In the genomic region with DNA sequence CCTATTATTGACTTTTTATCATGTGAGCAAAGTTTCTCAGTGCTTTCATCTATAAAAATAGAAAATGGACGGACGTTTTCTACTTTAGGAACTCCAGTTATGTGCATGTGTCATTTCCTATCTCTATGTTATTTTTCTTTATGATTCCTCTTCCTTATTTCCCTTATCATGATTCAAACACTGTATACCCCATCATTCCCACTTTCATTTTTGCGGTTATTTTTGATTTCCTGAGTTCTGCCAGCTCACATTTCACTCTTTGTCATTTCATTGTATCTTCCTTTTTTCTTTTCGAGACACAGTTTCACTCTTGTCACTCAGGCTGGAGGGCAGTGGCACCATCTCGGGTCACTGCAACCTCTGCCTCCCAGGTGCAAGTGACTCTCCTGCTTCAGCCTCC, we compare ENCODE assay signal across 17 cellular contexts. TPM values are rescaled to one million over a fixed set of nuclear protein-coding genes. Genes with fewer than 3 reads are reported as not detected.
A peak's percentile ranks its signal among the peaks of the same experiment; 100 is the strongest.
DNase-seq lines count a peak whose midpoint lies in the region; ATAC-seq and TF ChIP-seq lines count a peak whose summit lies in the region.
"Had no signal": no experiment of that assay in that cellular context is flagged by ENCODE, and none has a peak within 500 bp of the region (broad histone marks: within the 10 kb centered on the region; RNA-seq: fewer than 3 reads in every experiment).

No MANE protein-coding gene starts in this region.

- no peak overlapping the region for H3K4ac ChIP-seq in IMR-90 (ENCODE audit: low read depth, low read length)

- TF ChIP-seq RAD21 in IMR-90 (IDR thresholded peaks at IDR 0.05; ENCODE audit: low read length): no peak

- dilution Hi-C loops in IMR-90 (cut with HindIII; ENCODE audit: low sequenced_read_pairs, unreplicated experiment): no loop called here

- no peak overlapping the region for H4K8ac ChIP-seq in IMR-90 (ENCODE audit: low read depth in 2 of 2, low read length in 2 of 2)

- no peak overlapping the region for H3K14ac ChIP-seq in IMR-90 (replicated peaks; ENCODE audit: low read depth, low read length)

- H2BK120ac ChIP-seq in IMR-90 (ENCODE audit: low read depth, low read length): no peak overlapping the region

- H3K79me1 ChIP-seq in IMR-90 (ENCODE audit: low read depth in 1 of 2, low read length in 2 of 2): no peaks in the 10 kb centered on the region; a peak in 1 of 4 replicates

- peak; percentile 35 for ATAC-seq in activated CD4-positive, alpha-beta T cell treated with anti-CD3 and anti-CD28 coated beads for 36 hours
- ATAC-seq in IMR-90 (ENCODE audit: low read depth) (0 out of 2 replicates have a peak, but pooled peaks have one; percentile 12), HG03439 (IDR thresholded peaks at IDR 0.05; ENCODE audit: unreplicated experiment) (no peak)
- no peak for ATAC-seq in activated naive CD8-positive, alpha-beta T cell treated with anti-CD3 and anti-CD28 coated beads, Interleukin-2, amount 10 ng/mL, durations not matched to agents 7 days and 5 days (ENCODE audit: low read depth)
- no peak for ATAC-seq in natural killer cell treated with Interleukin-12 subunit alpha and Interleukin-12 subunit beta and Interleukin-15 and Interleukin-18, amount 100 ng/mL, for 72 hours

- H2BK5ac ChIP-seq in IMR-90 (ENCODE audit: low read depth, low read length, poor library complexity, severe bottlenecking): no peak overlapping the region

- no peaks in the 10 kb centered on the region for H3K9me3 ChIP-seq in IMR-90 (ENCODE audit: control insufficient read depth, insufficient read depth, low read length)
- H3K9me3 ChIP-seq: MG63, testis had no signal

- no peaks in the 10 kb centered on the region for H3K27me3 Mint-ChIP-seq in activated CD4-positive, alpha-beta T cell treated with anti-CD3 and anti-CD28 coated beads for 36 hours
- peaks cover 2% of the 10 kb centered on the region for H3K27me3 Mint-ChIP-seq in activated CD4-positive, alpha-beta T cell treated with anti-CD3 and anti-CD28 coated beads, Interleukin-2, amount 10 ng/mL, durations not matched to agents 24 days and 14 days
- peaks cover 6% of the 10 kb centered on the region for H3K27me3 Mint-ChIP-seq in activated naive CD8-positive, alpha-beta T cell treated with anti-CD3 and anti-CD28 coated beads, Interleukin-2, amount 10 ng/mL, durations not matched to agents 7 days and 5 days
- peaks cover 2 to 7% of the 10 kb centered on the region in 2 donors for H3K27me3 Mint-ChIP-seq in natural killer cell treated with Interleukin-12 subunit alpha and Interleukin-12 subunit beta and Interleukin-15 and Interleukin-18, amount 100 ng/mL, for 72 hours

- POLR2A ChIA-PET in activated CD4-positive, alpha-beta T cell treated with anti-CD3 and anti-CD28 coated beads for 36 hours (lab: Charles Lee): no interaction called here
- POLR2A ChIA-PET in IMR-90 (lab: Charles Lee; ENCODE audit: unreplicated experiment): interaction anchor here (0.7 kb wide), 1 partner anchor 14 kb away, joined by 3 read pairs; no protein-coding TSS in a partner anchor
- POLR2A ChIA-PET in activated naive CD8-positive, alpha-beta T cell treated with anti-CD3 and anti-CD28 coated beads, Interleukin-2, amount 10 ng/mL, durations not matched to agents 7 days and 5 days (lab: Charles Lee): no interaction called here

- H4K5ac ChIP-seq in IMR-90 (ENCODE audit: low read depth, low read length): no peak overlapping the region

- peak overlapping the region; percentile 8 for H3K27ac Mint-ChIP-seq in activated CD4-positive, alpha-beta T cell treated with anti-CD3 and anti-CD28 coated beads for 36 hours
- H3K27ac Mint-ChIP-seq in activated CD4-positive, alpha-beta T cell treated with anti-CD3 and anti-CD28 coated beads, Interleukin-2, amount 10 ng/mL, durations not matched to agents 24 days and 14 days: no peak overlapping the region
- peak overlapping the region; percentile 32 for H3K27ac Mint-ChIP-seq in activated naive CD8-positive, alpha-beta T cell treated with anti-CD3 and anti-CD28 coated beads, Interleukin-2, amount 10 ng/mL, durations not matched to agents 7 days and 5 days
- peak overlapping the region; percentile 7 to 25 for H3K27ac Mint-ChIP-seq in natural killer cell treated with Interleukin-12 subunit alpha and Interleukin-12 subunit beta and Interleukin-15 and Interleukin-18, amount 100 ng/mL, for 72 hours

- intact Hi-C loops in activated CD4-positive, alpha-beta T cell treated with anti-CD3 and anti-CD28 coated beads for 36 hours (cut with DNase I, micrococcal nuclease): no loop called here
- intact Hi-C loops in activated CD4-positive, alpha-beta T cell treated with anti-CD3 and anti-CD28 coated beads, Interleukin-2, amount 10 ng/mL, durations not matched to agents 24 days and 14 days (cut with micrococcal nuclease): no loop called here
- intact Hi-C loops in IMR-90 (cut with micrococcal nuclease): no loop called here

- no peaks in the 10 kb centered on the region for H3K9me1 ChIP-seq in IMR-90 (ENCODE audit: insufficient read depth, low read length)

- H3K36me3 Mint-ChIP-seq in activated CD4-positive, alpha-beta T cell treated with anti-CD3 and anti-CD28 coated beads for 36 hours (ENCODE audit: low read depth): peaks cover 29% of the 10 kb centered on the region
- peaks cover 29% of the 10 kb centered on the region for H3K36me3 Mint-ChIP-seq in activated CD4-positive, alpha-beta T cell treated with anti-CD3 and anti-CD28 coated beads, Interleukin-2, amount 10 ng/mL, durations not matched to agents 24 days and 14 days (ENCODE audit: low read depth)
- H3K36me3 Mint-ChIP-seq in activated naive CD8-positive, alpha-beta T cell treated with anti-CD3 and anti-CD28 coated beads, Interleukin-2, amount 10 ng/mL, durations not matched to agents 7 days and 5 days: peaks cover 21% of the 10 kb centered on the region
- H3K36me3 Mint-ChIP-seq in natural killer cell treated with Interleukin-12 subunit alpha and Interleukin-12 subunit beta and Interleukin-15 and Interleukin-18, amount 100 ng/mL, for 72 hours: peaks cover 10% of the 10 kb centered on the region

- BruUV-seq in IMR-90 (replicated peaks; lab: Mats Ljungman, UMichigan): no TSS peak

- no peak overlapping the region for H3K4me3 ChIP-seq in IMR-90 (ENCODE audit: insufficient read depth, low read depth, low read length)
- H3K4me3 ChIP-seq: MG63, smooth muscle cell, testis had no signal

- H4K20me1 ChIP-seq in IMR-90 (ENCODE audit: insufficient read depth, low read length): no peaks in the 10 kb centered on the region

- WGBS in IMR-90 (ENCODE audit: extremely low coverage in 2 of 2, insufficient read length in 1 of 2), 2 experiments: 80% methylated on average over 1 of the region's 5 CpGs; no CpG with 5 or more reads in 1 of the 2 experiments

- H4K91ac ChIP-seq in IMR-90 (ENCODE audit: insufficient read depth, low read depth, low read length): no peak overlapping the region

- no peak for TF ChIP-seq POLR2A in IMR-90 (IDR thresholded peaks at IDR 0.05; ENCODE audit: low read depth, low read length)

- no peak overlapping the region for H3K18ac ChIP-seq in IMR-90 (ENCODE audit: low read depth, low read length)

- H3K9me3 Mint-ChIP-seq in activated CD4-positive, alpha-beta T cell treated with anti-CD3 and anti-CD28 coated beads for 36 hours (ENCODE audit: low read depth): no peaks in the 10 kb centered on the region
- H3K9me3 Mint-ChIP-seq in activated CD4-positive, alpha-beta T cell treated with anti-CD3 and anti-CD28 coated beads, Interleukin-2, amount 10 ng/mL, durations not matched to agents 24 days and 14 days: no peaks in the 10 kb centered on the region
- H3K9me3 Mint-ChIP-seq in activated naive CD8-positive, alpha-beta T cell treated with anti-CD3 and anti-CD28 coated beads, Interleukin-2, amount 10 ng/mL, durations not matched to agents 7 days and 5 days: no peaks in the 10 kb centered on the region
- H3K9me3 Mint-ChIP-seq in natural killer cell treated with Interleukin-12 subunit alpha and Interleukin-12 subunit beta and Interleukin-15 and Interleukin-18, amount 100 ng/mL, for 72 hours: no peaks in the 10 kb centered on the region

- no peak overlapping the region for H3K27ac ChIP-seq in IMR-90 (ENCODE audit: insufficient read depth, low read length)
- H3K27ac ChIP-seq: HL-60, testis had no signal

- peaks cover 13% of the 10 kb centered on the region for H3K4me1 Mint-ChIP-seq in activated CD4-positive, alpha-beta T cell treated with anti-CD3 and anti-CD28 coated beads for 36 hours
- H3K4me1 Mint-ChIP-seq in activated CD4-positive, alpha-beta T cell treated with anti-CD3 and anti-CD28 coated beads, Interleukin-2, amount 10 ng/mL, durations not matched to agents 24 days and 14 days: peaks cover 9% of the 10 kb centered on the region
- peaks cover 4% of the 10 kb centered on the region for H3K4me1 Mint-ChIP-seq in activated naive CD8-positive, alpha-beta T cell treated with anti-CD3 and anti-CD28 coated beads, Interleukin-2, amount 10 ng/mL, durations not matched to agents 7 days and 5 days
- peaks cover 6 to 13% of the 10 kb centered on the region in 2 donors for H3K4me1 Mint-ChIP-seq in natural killer cell treated with Interleukin-12 subunit alpha and Interleukin-12 subunit beta and Interleukin-15 and Interleukin-18, amount 100 ng/mL, for 72 hours (ENCODE audit: low read depth in 2 of 2)

- H3K23ac ChIP-seq in IMR-90 (ENCODE audit: low read depth, low read length): no peak overlapping the region

- no peak overlapping the region for H3K4me2 ChIP-seq in IMR-90 (ENCODE audit: low read depth, low read length)
- H3K4me2 ChIP-seq: smooth muscle cell had no signal

- no peak overlapping the region for H2AK5ac ChIP-seq in IMR-90 (ENCODE audit: low read depth, low read length)

- DNase-seq in activated CD4-positive, alpha-beta T cell treated with anti-CD3 and anti-CD28 coated beads for 36 hours: no peak
- DNase-seq in activated CD4-positive, alpha-beta T cell treated with anti-CD3 and anti-CD28 coated beads, Interleukin-2, amount 10 ng/mL, durations not matched to agents 24 days and 14 days: no peak
- DNase-seq in IMR-90 (peak; percentile 24), ureter (ENCODE audit: low spot score) (no peak), inferior parietal cortex (ENCODE audit: extremely low spot score) (no peak)
- DNase-seq in activated naive CD8-positive, alpha-beta T cell treated with anti-CD3 and anti-CD28 coated beads, Interleukin-2, amount 10 ng/mL, durations not matched to agents 7 days and 5 days: no peak
- DNase-seq in natural killer cell treated with Interleukin-12 subunit alpha and Interleukin-12 subunit beta and Interleukin-15 and Interleukin-18, amount 100 ng/mL, for 72 hours (ENCODE audit: low spot score): no peak
- DNase-seq: activated CD4-positive, alpha-beta T cell treated with anti-CD3 and anti-CD28 coated beads for 4 hours; caudate nucleus; DMS153; erythroblast; HCEC 1CT; MG63; testis had no signal

- in situ Hi-C loops in IMR-90 (cut with MboI; ENCODE audit: low sequenced_read_pairs): no loop called here

- H2BK20ac ChIP-seq in IMR-90 (ENCODE audit: low read depth, low read length): no peak overlapping the region

- H2BK15ac ChIP-seq in IMR-90 (ENCODE audit: low read depth, low read length): no peak overlapping the region

- TF ChIP-seq CTCF in IMR-90 (conservative IDR thresholded peaks at IDR 0.05; ENCODE audit: low read depth, low read length): no peak

- no peaks in the 10 kb centered on the region for H3K4me1 ChIP-seq in IMR-90 (ENCODE audit: control insufficient read depth, insufficient read depth, low read length)
- H3K4me1 ChIP-seq: testis had no signal

- no peak overlapping the region for H2AFZ ChIP-seq in IMR-90 (replicated peaks; ENCODE audit: low read length, poor library complexity)

- no peak overlapping the region for H3K56ac ChIP-seq in IMR-90 (ENCODE audit: extremely low read depth, insufficient read depth, low read length)

- CTCF ChIA-PET in activated CD4-positive, alpha-beta T cell treated with anti-CD3 and anti-CD28 coated beads for 36 hours (lab: Charles Lee): no interaction called here
- CTCF ChIA-PET in IMR-90 (lab: Yijun Ruan, JAX): no interaction called here

- H2AK9ac ChIP-seq in IMR-90 (replicated peaks; ENCODE audit: low read depth, low read length, poor library complexity): no peak overlapping the region

- no peak overlapping the region for H3K4me3 Mint-ChIP-seq in activated CD4-positive, alpha-beta T cell treated with anti-CD3 and anti-CD28 coated beads for 36 hours
- no peak overlapping the region for H3K4me3 Mint-ChIP-seq in activated CD4-positive, alpha-beta T cell treated with anti-CD3 and anti-CD28 coated beads, Interleukin-2, amount 10 ng/mL, durations not matched to agents 24 days and 14 days
- no peak overlapping the region for H3K4me3 Mint-ChIP-seq in activated naive CD8-positive, alpha-beta T cell treated with anti-CD3 and anti-CD28 coated beads, Interleukin-2, amount 10 ng/mL, durations not matched to agents 7 days and 5 days
- H3K4me3 Mint-ChIP-seq in natural killer cell treated with Interleukin-12 subunit alpha and Interleukin-12 subunit beta and Interleukin-15 and Interleukin-18, amount 100 ng/mL, for 72 hours: no peak overlapping the region

- peaks cover 1% of the 10 kb centered on the region; the same call in 1 of the 2 replicates for H3K36me3 ChIP-seq in IMR-90 (ENCODE audit: control insufficient read depth, insufficient read depth, low read length)

- H3K9ac ChIP-seq in IMR-90 (ENCODE audit: low read depth, low read length): no peak overlapping the region

- no peaks in the 10 kb centered on the region for H3K27me3 ChIP-seq in IMR-90 (ENCODE audit: control insufficient read depth, insufficient read depth, low read length)
- H3K27me3 ChIP-seq: MG63, testis had no signal

RNA-seq across cellular contexts. Expression of a gene that starts 21.4 kb away (rescaled TPM):
- total RNA-seq in activated CD4-positive, alpha-beta T cell treated with anti-CD3 and anti-CD28 coated beads for 36 hours: 100 to 1,000 TPM; 142 to 193 TPM
- total RNA-seq in activated CD4-positive, alpha-beta T cell treated with anti-CD3 and anti-CD28 coated beads, Interleukin-2, amount 10 ng/mL, durations not matched to agents 24 days and 14 days: 142 and 149 TPM in 2 replicates
- 53.8 and 238 TPM in 2 replicates for total RNA-seq in IMR-90 (2012; rRNA removed)
- 67.8 and 77.2 TPM in 2 replicates for polyA plus RNA-seq in IMR-90 (2012; rRNA removed)
- 27.7 and 30.2 TPM in 2 replicates for polyA plus RNA-seq in IMR-90 (2012; cell fraction: cytosol; rRNA removed)
- 10.2 and 52.0 TPM in 2 replicates for polyA plus RNA-seq in IMR-90 (2012; cell fraction: nucleus; rRNA removed; ENCODE audit: low replicate concordance)
- total RNA-seq in activated naive CD8-positive, alpha-beta T cell treated with anti-CD3 and anti-CD28 coated beads, Interleukin-2, amount 10 ng/mL, durations not matched to agents 7 days and 5 days: 100 to 1,000 TPM; 120 to 121 TPM
- total RNA-seq in natural killer cell treated with Interleukin-12 subunit alpha and Interleukin-12 subunit beta and Interleukin-15 and Interleukin-18, amount 100 ng/mL, for 72 hours: 100 to 1,000 TPM; 103 to 109 TPM
- 124 TPM for total RNA-seq in ureter

Comparison
In these comparisons a context has a peak if more than half of its experiments do, and no peak if none do; other contexts are left out.
1. ATAC-seq: peak in activated CD4-positive, alpha-beta T cell treated with anti-CD3 and anti-CD28 coated beads for 36 hours (single experiment) and IMR-90 (single experiment); none in activated naive CD8-positive, alpha-beta T cell treated with anti-CD3 and anti-CD28 coated beads, Interleukin-2, amount 10 ng/mL, durations not matched to agents 7 days and 5 days (single experiment), natural killer cell treated with Interleukin-12 subunit alpha and Interleukin-12 subunit beta and Interleukin-15 and Interleukin-18, amount 100 ng/mL, for 72 hours (0 of 2) and HG03439 (single experiment).